ENCODE assay signal across 14 cellular contexts in the genomic region with DNA sequence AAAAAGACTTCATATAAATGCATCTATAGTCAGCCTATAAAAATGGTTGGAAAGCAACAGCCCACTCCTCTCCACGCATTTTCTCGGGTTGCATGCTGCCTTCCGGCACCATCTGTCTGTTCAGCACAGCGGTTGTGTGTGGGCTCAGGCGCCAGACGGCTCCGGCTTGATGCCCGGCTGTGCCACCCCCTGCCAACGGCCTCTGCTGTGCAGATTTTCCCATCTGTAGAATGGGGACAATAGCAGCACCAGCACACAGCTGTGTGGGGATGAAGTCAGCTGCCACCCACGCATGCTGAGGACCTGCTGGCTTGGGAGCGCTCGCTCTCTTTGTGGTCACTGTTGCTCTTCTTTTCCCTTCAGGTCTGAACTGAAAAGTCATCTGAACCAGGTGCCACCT.
"Had no signal": no experiment of that assay in that cellular context is flagged by ENCODE, and none has a peak within 500 bp of the region (broad histone marks: within the 10 kb centered on the region; RNA-seq: fewer than 3 reads in every experiment).

No MANE protein-coding gene starts in this region.

- H3K79me2 ChIP-seq: hepatocyte had no signal

- H3K4me3 ChIP-seq: gastroesophageal sphincter, hepatocyte, left lung, psoas muscle, right lobe of liver, smooth muscle cell had no signal

- H2AFZ ChIP-seq: hepatocyte had no signal

- FAIRE-seq: astrocyte, colon, endometrium, keratinocyte had no signal

- ATAC-seq: activated naive CD8-positive, alpha-beta T cell treated with anti-CD3 and anti-CD28 coated beads, Interleukin-2, amount 50 U/mL, for 24 hours; gastroesophageal sphincter; left lung; psoas muscle; right lobe of liver had no signal

- DNase-seq: activated naive CD4-positive, alpha-beta T cell treated with Interleukin-2 at 50 U/mL for 16 hours; activated naive CD8-positive, alpha-beta T cell treated with anti-CD3 and anti-CD28 coated beads, Interleukin-2, amount 50 U/mL, for 24 hours; mesenchymal stem cell; nucleus accumbens had no signal

- H3K9me3 ChIP-seq: gastroesophageal sphincter, left lung, psoas muscle, right lobe of liver had no signal

- H3K4me1 ChIP-seq: psoas muscle had no signal

- H3K27ac ChIP-seq: gastroesophageal sphincter, hepatocyte, left lung, psoas muscle, right lobe of liver had no signal

- H3K4me2 ChIP-seq: hepatocyte, smooth muscle cell had no signal

- H3K36me3 ChIP-seq: gastroesophageal sphincter, left lung had no signal

- H3K27me3 ChIP-seq: gastroesophageal sphincter, hepatocyte, left lung, right lobe of liver had no signal
